Comparison of ENCODE assay signal across 10 cellular contexts in genomic region chr4:99161700-99162099, GRCh38. TPM values are rescaled to one million over a fixed set of nuclear protein-coding genes. Genes with fewer than 3 reads are reported as not detected.
"Had no signal": no experiment of that assay in that cellular context is flagged by ENCODE, and none has a peak within 500 bp of the region (broad histone marks: within the 10 kb centered on the region; RNA-seq: fewer than 3 reads in every experiment).

No MANE protein-coding gene starts in this region.

- H3K4me3 ChIP-seq: GM23248, GM23338, HAP-1 had no signal

- H3K9me3 ChIP-seq: HAP-1 had no signal

- H3K36me3 ChIP-seq: HAP-1 had no signal

- H3K27ac ChIP-seq: GM23248 had no signal

- H3K4me1 ChIP-seq: HAP-1 had no signal

- DNase-seq: GM23248, GOT3, H7, H9, HCEC 1CT, HFFc6 had no signal

RNA-seq across cellular contexts. Expression of gene ADH4, which starts 17.6 kb away (rescaled TPM):
- total RNA-seq: GM23248, GM23338, H1, H4, H9, HFFc6 had no signal

RNA-seq across cellular contexts. Expression of gene ADH6, which starts 57.3 kb away (rescaled TPM):
- total RNA-seq: GM23248, GM23338, H1, H4, H7, H9, HFFc6 had no signal
